17 cellular contexts compared by ENCODE assay signal in genomic region chr5:79507251-79508205, GRCh38. TPM values are rescaled to one million over a fixed set of nuclear protein-coding genes. Genes with fewer than 3 reads are reported as not detected.
DNase-seq lines count a peak whose midpoint lies in the region; ATAC-seq and TF ChIP-seq lines count a peak whose summit lies in the region.
"Had no signal": no experiment of that assay in that cellular context is flagged by ENCODE, and none has a peak within 500 bp of the region (broad histone marks: within the 10 kb centered on the region; RNA-seq: fewer than 3 reads in every experiment).

No MANE protein-coding gene starts in this region.

- no peaks in the 10 kb centered on the region for H3K27me3 Mint-ChIP-seq in GM23338 (ENCODE audit: insufficient read depth, low read depth, poor library complexity)
- no peaks in the 10 kb centered on the region for H3K27me3 Mint-ChIP-seq in endodermal cell (ENCODE audit: insufficient read depth)

- H2BK12ac ChIP-seq in trophoblast cell (ENCODE audit: low read length): no peak overlapping the region

- TF ChIP-seq CTCF in GM23338 (conservative IDR thresholded peaks at IDR 0.05; ENCODE audit: low read depth in 2 of 2): no peak
- TF ChIP-seq CTCF in PC-3 (conservative IDR thresholded peaks at IDR 0.05; ENCODE audit: low read depth, low read length): no peak
- no peak for TF ChIP-seq CTCF in endodermal cell (conservative IDR thresholded peaks at IDR 0.05)
- no peak for TF ChIP-seq CTCF in stomach (IDR thresholded peaks at IDR 0.05)
- no peak for TF ChIP-seq CTCF in colonic mucosa (IDR thresholded peaks at IDR 0.05)

- H3K9ac ChIP-seq in PC-3 (ENCODE audit: low read length): no peak overlapping the region
- no peak overlapping the region for H3K9ac ChIP-seq in endodermal cell (ENCODE audit: extremely low read depth, low read length, poor library complexity, severe bottlenecking)
- H3K9ac ChIP-seq in trophoblast cell (ENCODE audit: low read length): no peak overlapping the region
- no peak overlapping the region for H3K9ac ChIP-seq in colonic mucosa (ENCODE audit: low read depth in 2 of 2, low read length in 2 of 2)

- H3K4me2 ChIP-seq in GM23338 (peak overlapping the region; percentile 9; the same call in 1 of the 2 replicates), PC-3 (ENCODE audit: low read length) (peak overlapping the region; percentile 98), trophoblast cell (ENCODE audit: low read length) (no peak overlapping the region)

- no peaks in the 10 kb centered on the region for H3F3A ChIP-seq in GM23338 (replicated peaks; ENCODE audit: low read depth)
- H3F3A ChIP-seq in PC-3 (ENCODE audit: low read length, unreplicated experiment): no peaks in the 10 kb centered on the region

- H3K14ac ChIP-seq in trophoblast cell (ENCODE audit: low read length): no peak overlapping the region

- CTCF ChIA-PET in PC-3 (lab: Charles Lee): no interaction called here

- ATAC-seq in GM23338: no peak
- ATAC-seq in PC-3: no peak
- ATAC-seq in GM21528 (IDR thresholded peaks at IDR 0.05; ENCODE audit: low FRiP score, unreplicated experiment): no peak
- ATAC-seq: esophagus mucosa had no signal

- no peak overlapping the region for H3K23ac ChIP-seq in trophoblast cell (ENCODE audit: low read length)

- DNase-seq in GM23338 (ENCODE audit: low spot score): no peak
- DNase-seq in PC-3: no peak
- no peak for DNase-seq in endodermal cell
- DNase-seq in trophoblast cell: peak in 1 of 2 donors; percentile 60
- no peak for DNase-seq in stomach
- no peak for DNase-seq in colonic mucosa
- DNase-seq: activated CD4-positive, alpha-beta memory T cell treated with anti-CD3 and anti-CD28 coated beads, Interleukin-2, amount 10 ng/mL, durations not matched to agents 7 days and 5 days; activated T-cell treated with anti-CD3 and anti-CD28 coated beads, Interleukin-2, amount 50 U/mL, for 1 hour; AML-193; brain microvascular endothelial cell; Caco-2; NCI-H2171; uterus had no signal

- WGBS in endodermal cell (ENCODE audit: insufficient coverage in 1 of 2, insufficient read length in 1 of 2), 2 experiments: 80 to 88% methylated on average over 3 to 5 of the region's 6 CpGs
- no CpG with 5 or more reads among the region's 6 CpGs for WGBS in trophoblast cell (ENCODE audit: extremely low coverage, insufficient coverage, insufficient read length)
- 57 to 82% (median 78%) methylated on average over 6 of the region's 6 CpGs for WGBS in stomach, 5 donors

- H3K9me3 ChIP-seq in PC-3 (ENCODE audit: low read length) (no peaks in the 10 kb centered on the region), endodermal cell (ENCODE audit: control insufficient read depth, low read length) (no peaks in the 10 kb centered on the region), trophoblast cell (ENCODE audit: insufficient read depth, low read depth, low read length) (no peaks in the 10 kb centered on the region), stomach (no peaks in the 10 kb centered on the region), colonic mucosa (no peaks in the 10 kb centered on the region)
- H3K9me3 ChIP-seq: Caco-2, uterus had no signal

- peak overlapping the region; percentile 3; the same call in 1 of the 3 replicates for H3K4me3 Mint-ChIP-seq in GM23338
- H3K4me3 Mint-ChIP-seq in endodermal cell: no peak overlapping the region
- H3K4me3 Mint-ChIP-seq: activated CD4-positive, alpha-beta memory T cell treated with anti-CD3 and anti-CD28 coated beads, Interleukin-2, amount 10 ng/mL, durations not matched to agents 7 days and 5 days; activated naive CD4-positive, alpha-beta T cell treated with anti-CD3 and anti-CD28 coated beads, Interleukin-2, amount 50 U/mL, for 24 hours had no signal

- H2BK120ac ChIP-seq in trophoblast cell (ENCODE audit: insufficient read depth, low read length, poor library complexity): no peak overlapping the region

- H4K91ac ChIP-seq in trophoblast cell (ENCODE audit: low read depth, low read length): no peak overlapping the region

- H3K4ac ChIP-seq in trophoblast cell (ENCODE audit: low read depth, low read length): peak overlapping the region; percentile 69

- H3K9me3 Mint-ChIP-seq in GM23338 (no peaks in the 10 kb centered on the region), endodermal cell (no peaks in the 10 kb centered on the region)
- H3K9me3 Mint-ChIP-seq: activated CD4-positive, alpha-beta memory T cell treated with anti-CD3 and anti-CD28 coated beads, Interleukin-2, amount 10 ng/mL, durations not matched to agents 7 days and 5 days; activated naive CD4-positive, alpha-beta T cell treated with anti-CD3 and anti-CD28 coated beads, Interleukin-2, amount 50 U/mL, for 24 hours had no signal

- H3K4me1 ChIP-seq in GM23338 (ENCODE audit: insufficient read depth) (peaks cover 55% of the 10 kb centered on the region), PC-3 (ENCODE audit: insufficient read depth, low read length) (peaks cover 64% of the 10 kb centered on the region), endodermal cell (ENCODE audit: control insufficient read depth, insufficient read depth, low read length) (no peaks in the 10 kb centered on the region), trophoblast cell (ENCODE audit: control insufficient read depth in 1 of 2, insufficient read depth in 2 of 2, low read length in 2 of 2) (peaks cover 4 to 8% of the 10 kb centered on the region in 2 experiments), stomach (peaks cover 0 to 47% (median 25%) of the 10 kb centered on the region in 4 donors), colonic mucosa (no peaks in the 10 kb centered on the region)

- H3K4me3 ChIP-seq in GM23338: no peak overlapping the region
- peak overlapping the region; percentile 5; the same call in 1 of the 2 replicates for H3K4me3 ChIP-seq in PC-3 (ENCODE audit: low read length)
- peak overlapping the region; percentile 50 for H3K4me3 ChIP-seq in endodermal cell (ENCODE audit: low read length)
- no peak overlapping the region for H3K4me3 ChIP-seq in trophoblast cell (ENCODE audit: low read depth, low read length)
- no peak overlapping the region for H3K4me3 ChIP-seq in stomach
- H3K4me3 ChIP-seq in colonic mucosa: no peak overlapping the region
- H3K4me3 ChIP-seq: lung, uterus had no signal

- H3K27ac Mint-ChIP-seq in GM23338 (no peak overlapping the region; the same call in 1 of the 2 replicates), endodermal cell (no peak overlapping the region)
- H3K27ac Mint-ChIP-seq: activated CD4-positive, alpha-beta memory T cell treated with anti-CD3 and anti-CD28 coated beads, Interleukin-2, amount 10 ng/mL, durations not matched to agents 7 days and 5 days; activated naive CD4-positive, alpha-beta T cell treated with anti-CD3 and anti-CD28 coated beads, Interleukin-2, amount 50 U/mL, for 24 hours had no signal

- POLR2A ChIA-PET in PC-3 (lab: Charles Lee; ENCODE audit: unreplicated experiment): interaction anchor here (0.6 kb wide), 2 partner anchors 9 to 187 kb away, joined by 3 to 7 read pairs; no protein-coding TSS in a partner anchor

- H4K12ac ChIP-seq in trophoblast cell (ENCODE audit: low read depth, low read length): peak overlapping the region; percentile 18

- intact Hi-C loops in PC-3 (cut with micrococcal nuclease) (loop anchor here (10.0 kb wide), 1 partner anchor 373 kb away; no protein-coding TSS in a partner anchor), stomach (cut with DNase I; ENCODE audit: low total_unique reads) (no loop called here), colonic mucosa (cut with DNase I) (no loop called here)

- H3K27ac ChIP-seq in GM23338 (ENCODE audit: low read depth) (no peak overlapping the region), PC-3 (ENCODE audit: low read length) (peak overlapping the region; percentile 7; the same call in 1 of the 2 replicates), endodermal cell (ENCODE audit: low read depth, low read length) (no peak overlapping the region), trophoblast cell (ENCODE audit: low read depth, low read length) (no peak overlapping the region), stomach (no peak overlapping the region), colonic mucosa (no peak overlapping the region)
- H3K27ac ChIP-seq: brain microvascular endothelial cell had no signal

- peaks cover 21% of the 10 kb centered on the region for H4K20me1 ChIP-seq in GM23338 (replicated peaks; ENCODE audit: insufficient read depth)
- H4K20me1 ChIP-seq in PC-3 (ENCODE audit: low read length): peaks cover 11% of the 10 kb centered on the region; the same call in 1 of the 2 replicates

- no peak overlapping the region for H2AK5ac ChIP-seq in trophoblast cell (ENCODE audit: low read length)

- no TSS peak for BruUV-seq in PC-3 (replicated peaks; lab: Mats Ljungman, UMichigan)

- H3K36me3 ChIP-seq in GM23338 (ENCODE audit: insufficient read depth) (no peaks in the 10 kb centered on the region), PC-3 (ENCODE audit: low read depth, low read length) (no peaks in the 10 kb centered on the region), endodermal cell (ENCODE audit: control insufficient read depth, insufficient read depth, low read length) (no peaks in the 10 kb centered on the region), trophoblast cell (ENCODE audit: control insufficient read depth in 1 of 2, insufficient read depth in 2 of 2, low read length in 2 of 2) (peaks cover 0 to 2% of the 10 kb centered on the region in 2 experiments), stomach (no peaks in the 10 kb centered on the region), colonic mucosa (no peaks in the 10 kb centered on the region)
- H3K36me3 ChIP-seq: brain microvascular endothelial cell, uterus had no signal

- H2BK5ac ChIP-seq in trophoblast cell (ENCODE audit: low read depth, low read length, poor library complexity): no peak overlapping the region

- H3K4me1 Mint-ChIP-seq in GM23338 (peaks cover 63% of the 10 kb centered on the region), endodermal cell (peaks cover 49% of the 10 kb centered on the region)

- no peaks in the 10 kb centered on the region for H3K79me1 ChIP-seq in trophoblast cell (ENCODE audit: low read length)

- H4K8ac ChIP-seq in trophoblast cell (ENCODE audit: low read depth, low read length): no peak overlapping the region

- H2AFZ ChIP-seq in GM23338 (no peak overlapping the region), PC-3 (ENCODE audit: low read length) (no peak overlapping the region), trophoblast cell (ENCODE audit: insufficient read depth, low read length, poor library complexity) (no peak overlapping the region)

- H3K36me3 Mint-ChIP-seq in GM23338 (ENCODE audit: low read depth) (peaks cover 3% of the 10 kb centered on the region; the same call in 1 of the 3 replicates), endodermal cell (ENCODE audit: low read depth) (peaks cover 6% of the 10 kb centered on the region)

- no peaks in the 10 kb centered on the region for H3K9me2 ChIP-seq in GM23338 (ENCODE audit: insufficient read depth)
- H3K9me2 ChIP-seq in PC-3 (replicated peaks; ENCODE audit: low read length): no peaks in the 10 kb centered on the region

- no peaks in the 10 kb centered on the region for H3K27me3 ChIP-seq in GM23338 (ENCODE audit: insufficient read depth)
- H3K27me3 ChIP-seq in PC-3 (ENCODE audit: low read length): no peaks in the 10 kb centered on the region
- H3K27me3 ChIP-seq in endodermal cell (ENCODE audit: control insufficient read depth, insufficient read depth, low read length, poor library complexity, severe bottlenecking): no peaks in the 10 kb centered on the region
- H3K27me3 ChIP-seq in trophoblast cell (ENCODE audit: insufficient read depth, low read length): no peaks in the 10 kb centered on the region
- H3K27me3 ChIP-seq in stomach: peaks cover 0 to 12% (median 6%) of the 10 kb centered on the region in 3 donors
- H3K27me3 ChIP-seq in colonic mucosa: peaks cover 9% of the 10 kb centered on the region
- H3K27me3 ChIP-seq: brain microvascular endothelial cell, uterus had no signal

- no peak for TF ChIP-seq POLR2A in stomach (IDR thresholded peaks at IDR 0.05)

- no peak for TF ChIP-seq EP300 in stomach (IDR thresholded peaks at IDR 0.05)

- H3K18ac ChIP-seq in trophoblast cell (ENCODE audit: low read length): no peak overlapping the region

- H3K79me2 ChIP-seq in GM23338 (replicated peaks; ENCODE audit: insufficient read depth) (peaks cover 100% of the 10 kb centered on the region), PC-3 (ENCODE audit: low read length) (peaks cover 90% of the 10 kb centered on the region), trophoblast cell (ENCODE audit: control insufficient read depth, insufficient read depth, low read length, poor library complexity) (peaks cover 5% of the 10 kb centered on the region)

RNA-seq across cellular contexts. Expression of gene HOMER1, which starts 6.4 kb away (rescaled TPM):
- total RNA-seq in GM23338 (2014; rRNA removed; shearing (Covaris generic)): 45.1 and 46.3 TPM in 2 replicates
- polyA plus RNA-seq in GM23338 (2016; fragmentation: Nextera tagmentation; extraction: Ambion mirVana): 77.9 and 80.3 TPM in 2 replicates
- 7.1 and 9.1 TPM in 2 replicates for total RNA-seq in PC-3 (2014; rRNA removed)
- 10 to 100 TPM; 42.4 to 43.3 TPM for total RNA-seq in endodermal cell
- polyA plus RNA-seq in endodermal cell (2013, experiment 1 of 2): 17.7 TPM
- 20.7 TPM for polyA plus RNA-seq in endodermal cell (2013, experiment 2 of 2)
- 19.5 and 20.6 TPM in 2 replicates for polyA plus RNA-seq in trophoblast cell (2013)
- 10 to 100 TPM in 3 of 5 donors, 1 to 10 TPM in 2; 2.7 to 21.6 (median 13.6) TPM for total RNA-seq in stomach
- 1 to 10 TPM in 2 of 3 donors, under 1 TPM in 1; 0.85 to 2.3 (median 2.1) TPM for polyA plus RNA-seq in stomach
- 1 to 10 TPM in 1 of 2 donors, under 1 TPM in 1; 0.99 to 2.3 TPM for total RNA-seq in colonic mucosa

Comparison
In these comparisons a context has a peak if more than half of its experiments do, and no peak if none do; other contexts are left out.
1. H3K4me3 ChIP-seq: peak in PC-3 (single experiment) and endodermal cell (single experiment); none in GM23338 (single experiment), trophoblast cell (single experiment), stomach (0 of 4) and colonic mucosa (single experiment).